In genomic region chr2:101778102-101778501, GRCh38 we compare ENCODE assay signal across 1 cellular context.
TF ChIP-seq lines count a peak whose summit lies in the region.

No MANE protein-coding gene starts in this region.

TF ChIP-seq in HepG2, 621 proteins besides CTCF, POLR2A, EP300 and RAD21 (continued from another document):
- no peak for TF ChIP-seq REST (IDR thresholded peaks at IDR 0.05; ENCODE audit: borderline replicate concordance in 1 of 2, low read depth in 1 of 2, low read length in 2 of 2)
- TF ChIP-seq ZMAT3 (CRISPR knock-in tag; conservative IDR thresholded peaks at IDR 0.05): no peak
- no peak for TF ChIP-seq MXD4 (CRISPR knock-in tag; IDR thresholded peaks at IDR 0.05)
- no peak for TF ChIP-seq HDAC6 (IDR thresholded peaks at IDR 0.05; ENCODE audit: low read depth, low read length)
- TF ChIP-seq ZNF407 (CRISPR knock-in tag; IDR thresholded peaks at IDR 0.05; ENCODE audit: not compliant biosample characterization): no peak
